Comparison of ENCODE assay signal across 8 cellular contexts in the genomic region with DNA sequence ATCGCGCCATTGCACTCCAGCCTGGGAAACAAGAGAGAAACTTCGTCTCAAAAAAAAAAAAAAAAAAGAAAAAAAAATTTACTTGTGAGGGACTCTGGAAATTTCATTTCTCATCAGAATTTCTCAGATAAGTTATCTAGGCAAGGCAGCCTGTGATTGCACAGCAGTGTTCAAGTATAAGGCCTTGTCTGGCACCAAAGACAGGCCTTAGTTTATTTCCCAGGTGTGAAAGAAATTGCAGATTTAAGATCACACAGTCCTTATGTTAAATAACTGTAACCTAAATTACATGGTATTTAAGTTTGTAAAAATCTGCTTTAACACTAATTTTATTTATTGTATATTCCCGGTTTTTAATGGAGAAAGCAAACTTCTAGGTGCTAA. TPM values are rescaled to one million over a fixed set of nuclear protein-coding genes. Genes with fewer than 3 reads are reported as not detected.
A peak's percentile ranks its signal among the peaks of the same experiment; 100 is the strongest.
DNase-seq lines count a peak whose midpoint lies in the region; ATAC-seq, FAIRE-seq and TF ChIP-seq lines count a peak whose summit lies in the region.

No MANE protein-coding gene starts in this region.

- H3K9ac ChIP-seq in HCT116 (ENCODE audit: low read length) = peak overlapping the region; percentile 94
- peak overlapping the region; percentile 35 for H3K9ac ChIP-seq in SU-DHL-6 (ENCODE audit: low read length)
- no peak overlapping the region for H3K9ac ChIP-seq in smooth muscle cell (ENCODE audit: low read depth)

- TF ChIP-seq CTCF in HCT116 (IDR thresholded peaks at IDR 0.05 in 2 of 3, conservative IDR thresholded peaks at IDR 0.05 in 1 of 3; ENCODE audit: borderline replicate concordance in 1 of 3, insufficient read depth in 1 of 3, low read depth in 2 of 3, low read length in 2 of 3) = no peak
- TF ChIP-seq CTCF in SU-DHL-6 (IDR thresholded peaks at IDR 0.05; ENCODE audit: insufficient read depth, low read length, poor library complexity, severe bottlenecking) = no peak
- no peak for TF ChIP-seq CTCF in fibroblast of villous mesenchyme (IDR thresholded peaks at IDR 0.05; ENCODE audit: insufficient read depth, low read depth, low read length)
- no peak for TF ChIP-seq CTCF in smooth muscle cell (IDR thresholded peaks at IDR 0.05; ENCODE audit: borderline replicate concordance, insufficient read depth, poor library complexity, severe bottlenecking)

- H2AFZ ChIP-seq in HCT116 (ENCODE audit: low read depth, low read length, poor library complexity, severe bottlenecking) (no peak overlapping the region), SU-DHL-6 (ENCODE audit: low read depth, low read length, severe bottlenecking) (no peak overlapping the region), smooth muscle cell (ENCODE audit: low read depth) (peak overlapping the region; percentile 53)

- H3K9me3 ChIP-seq in HCT116 (ENCODE audit: control insufficient read depth in 1 of 2, insufficient read depth in 1 of 2, low read depth in 1 of 2, low read length in 2 of 2) (no peaks in the 10 kb centered on the region), SU-DHL-6 (ENCODE audit: insufficient read depth, low read length) (no peaks in the 10 kb centered on the region), smooth muscle cell (replicated peaks; ENCODE audit: low read depth) (no peaks in the 10 kb centered on the region)

- H4K20me1 ChIP-seq in HCT116 (ENCODE audit: insufficient read depth) = no peaks in the 10 kb centered on the region
- no peaks in the 10 kb centered on the region for H4K20me1 ChIP-seq in SU-DHL-6 (ENCODE audit: low read depth, low read length)
- peaks cover 28% of the 10 kb centered on the region for H4K20me1 ChIP-seq in smooth muscle cell (ENCODE audit: low read depth)

- TF ChIP-seq POLR2A in HCT116 (IDR thresholded peaks at IDR 0.05; ENCODE audit: borderline replicate concordance, extremely low read depth, insufficient read depth, insufficient read length) = no peak

- no peaks in the 10 kb centered on the region for H3K9me2 ChIP-seq in HCT116 (ENCODE audit: insufficient read depth)
- no peaks in the 10 kb centered on the region for H3K9me2 ChIP-seq in SU-DHL-6 (replicated peaks; ENCODE audit: insufficient read depth, low read length)

- POLR2A ChIA-PET in HCT116 (lab: Charles Lee) = interaction anchor here (5.5 kb wide), 1 partner anchor 18 kb away, joined by 104 read pairs; a partner anchor contains a TSS

- H3K4me2 ChIP-seq in HCT116 (ENCODE audit: low read length) (peak overlapping the region; percentile 82), SU-DHL-6 (ENCODE audit: low read depth, low read length, poor library complexity, severe bottlenecking) (peak overlapping the region; percentile 66), smooth muscle cell (peak overlapping the region; percentile 95)

- H3K4me1 ChIP-seq in HCT116 (ENCODE audit: control insufficient read depth in 1 of 2, insufficient read depth in 2 of 2, low read length in 2 of 2) = peaks cover 47 to 68% of the 10 kb centered on the region in 2 experiments
- H3K4me1 ChIP-seq in smooth muscle cell (ENCODE audit: low read depth) = peaks cover 11% of the 10 kb centered on the region

- H3K79me2 ChIP-seq in HCT116 (ENCODE audit: insufficient read depth, low read length) (peaks cover 22% of the 10 kb centered on the region), SU-DHL-6 (ENCODE audit: insufficient read depth, low read length) (no peaks in the 10 kb centered on the region), smooth muscle cell (ENCODE audit: low read depth) (peaks cover 26% of the 10 kb centered on the region)

- intact Hi-C loops in HCT116 (cut with micrococcal nuclease) = loop anchor here (1.0 to 2.0 kb wide), 2 partner anchors 19 to 95 kb away; a partner anchor contains a TSS

- RAD21 ChIA-PET in HCT116 (lab: Charles Lee; ENCODE audit: low non-redundant PET in 1 of 2, low total read pairs in 2 of 2, uncharacterized antibody in 2 of 2, unreplicated experiment in 2 of 2) = no interaction called here

- CTCF ChIA-PET in HCT116 (lab: Charles Lee) = no interaction called here

- no peak for TF ChIP-seq RAD21 in HCT116 (IDR thresholded peaks at IDR 0.05; ENCODE audit: low read depth)

- 90% methylated on average over 4 of the region's 4 CpGs for WGBS in smooth muscle cell (ENCODE audit: low lambda C conversion rate)

- peak overlapping the region; percentile 99 for H3K27ac ChIP-seq in HCT116 (ENCODE audit: low read depth, low read length)
- H3K27ac ChIP-seq in SU-DHL-6 (ENCODE audit: low read depth, low read length) = peak overlapping the region; percentile 94
- peak overlapping the region; percentile 93 for H3K27ac ChIP-seq in smooth muscle cell (ENCODE audit: low read depth)

- no peak for ATAC-seq in HCT116

- peak overlapping the region in 1 of 2 experiments; percentile 70; a peak in 1 of 4 replicates for H3K4me3 ChIP-seq in HCT116 (replicated peaks in 1 of 2; ENCODE audit: low read depth in 1 of 2, low read length in 2 of 2)
- H3K4me3 ChIP-seq in SU-DHL-6 (ENCODE audit: insufficient read depth, low read length, poor library complexity, severe bottlenecking) = no peak overlapping the region
- H3K4me3 ChIP-seq in fibroblast of villous mesenchyme (ENCODE audit: low read depth, low read length) = peak overlapping the region; percentile 71
- peak overlapping the region; percentile 98 for H3K4me3 ChIP-seq in smooth muscle cell

- H3F3A ChIP-seq in SU-DHL-6 (ENCODE audit: insufficient read depth) = peaks cover 40% of the 10 kb centered on the region
- H3F3A ChIP-seq in smooth muscle cell (ENCODE audit: low read depth) = peaks cover 4% of the 10 kb centered on the region

- BruUV-seq in HCT116 (replicated peaks; lab: Mats Ljungman, UMichigan) = no TSS peak

- H3K36me3 ChIP-seq in HCT116 (ENCODE audit: control insufficient read depth in 1 of 2, insufficient read depth in 2 of 2, low read length in 2 of 2) (no peaks in the 10 kb centered on the region; a peak in 1 of 4 replicates), SU-DHL-6 (ENCODE audit: low read length) (no peaks in the 10 kb centered on the region), smooth muscle cell (ENCODE audit: low read depth) (no peaks in the 10 kb centered on the region)

- DNase-seq in HCT116 (ENCODE audit: low read depth, low spot score) = no peak
- no peak for DNase-seq in fibroblast of villous mesenchyme (ENCODE audit: low read depth)
- DNase-seq in smooth muscle cell (lab: John Stamatoyannopoulos, UW; ENCODE audit: unreplicated experiment) = no peak
- no peak for DNase-seq in glomerular visceral epithelial cell (ENCODE audit: extremely low spot score)
- DNase-seq in stimulated activated naive CD4-positive, alpha-beta T cell treated with Interleukin-2 at 50 U/mL for 16 hours (lab: John Stamatoyannopoulos, UW) = no peak
- DNase-seq in frontal cortex (ENCODE audit: low spot score in 2 of 2) = no peak
- no peak for DNase-seq in GM19238 (ENCODE audit: insufficient read length, low spot score)

- H3K27me3 ChIP-seq in HCT116 (ENCODE audit: insufficient read depth, low read length) (no peaks in the 10 kb centered on the region), SU-DHL-6 (ENCODE audit: low read length) (no peaks in the 10 kb centered on the region), smooth muscle cell (ENCODE audit: low read depth) (no peaks in the 10 kb centered on the region)

- FAIRE-seq in frontal cortex (lab: Jason Lieb, UNC) = no peak

TF ChIP-seq in HCT116, 20 proteins besides CTCF, POLR2A, EP300 and RAD21:
- TF ChIP-seq TCF7L2 (IDR thresholded peaks at IDR 0.05; ENCODE audit: borderline replicate concordance, extremely low read depth, insufficient read depth, insufficient read length) = no peak
- no peak for TF ChIP-seq EZH2 (IDR thresholded peaks at IDR 0.05)
- TF ChIP-seq EGR1 (IDR thresholded peaks at IDR 0.05; ENCODE audit: low read depth) = no peak
- no peak for TF ChIP-seq SRF (IDR thresholded peaks at IDR 0.05; ENCODE audit: low read depth)
- TF ChIP-seq ZFX (IDR thresholded peaks at IDR 0.05) = no peak

RNA-seq across cellular contexts. Expression of a gene that starts 34.8 kb away (rescaled TPM):
- total RNA-seq in HCT116 (2021; ENCODE audit: unreplicated experiment) = 9.8 TPM
- 12.0 and 13.4 TPM in 2 replicates for polyA plus RNA-seq in HCT116 (2012)
- 7.4 and 15.5 TPM in 2 replicates for total RNA-seq in fibroblast of villous mesenchyme
- total RNA-seq in smooth muscle cell = 4.9 and 5.5 TPM in 2 replicates
- 2.1 and 7.5 TPM in 2 replicates for polyA plus RNA-seq in smooth muscle cell
- 0.41 TPM for total RNA-seq in frontal cortex
